8 cellular contexts compared by ENCODE assay signal in the genomic region with DNA sequence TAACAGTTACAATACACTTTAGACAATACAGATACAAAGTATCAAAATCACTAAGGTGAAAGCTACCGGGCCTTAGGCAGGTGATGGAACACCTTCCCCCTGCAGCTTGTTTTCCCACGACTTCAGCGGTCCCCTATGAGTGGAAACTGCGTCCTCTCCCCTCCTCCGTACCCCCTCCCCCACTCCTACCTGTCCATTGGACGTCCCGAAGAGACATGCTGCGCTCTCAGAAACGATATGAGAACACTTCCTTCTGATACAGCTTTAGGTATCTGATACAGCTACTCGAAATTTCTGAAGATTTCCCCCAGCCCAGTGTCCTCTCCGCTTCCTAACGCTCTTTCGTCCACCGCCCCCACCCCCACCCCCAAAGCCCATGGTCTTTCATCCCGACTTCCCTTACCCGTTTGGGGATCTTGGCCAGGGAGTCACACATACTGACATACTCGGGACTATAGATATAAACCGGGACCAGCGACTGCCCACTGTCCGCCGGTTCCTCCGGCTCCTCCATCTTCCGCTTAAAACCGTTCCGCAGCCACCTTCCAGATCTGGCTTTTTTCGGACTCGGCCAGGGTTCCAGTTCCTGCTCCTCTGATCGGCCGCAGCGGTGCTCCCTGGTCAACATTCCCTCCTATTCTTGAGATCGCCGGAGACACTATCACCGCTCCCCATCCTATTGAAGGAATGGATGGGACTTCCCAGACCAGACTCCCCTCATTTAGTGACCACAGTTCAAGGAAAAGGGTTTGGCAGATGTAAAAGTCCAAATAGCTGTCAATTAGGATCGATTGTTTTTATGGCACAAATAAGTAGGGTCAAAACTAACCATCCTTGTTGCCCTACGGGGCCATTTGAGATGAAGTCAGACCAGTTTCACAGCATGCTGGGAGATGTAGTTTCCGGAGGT.
A peak's percentile ranks its signal among the peaks of the same experiment; 100 is the strongest.
DNase-seq lines count a peak whose midpoint lies in the region; ATAC-seq lines count a peak whose summit lies in the region.

A gene (minus strand): TSS at position 596 of the 910 bp plus-strand sequence. CDS start 82 bp downstream, at position 514.

- peak; percentile 98 for ATAC-seq in GM21447 (IDR thresholded peaks at IDR 0.05; ENCODE audit: unreplicated experiment)
- peak; percentile 89 for ATAC-seq in stimulated activated naive CD8-positive, alpha-beta T cell treated with anti-CD3 and anti-CD28 coated beads, Interleukin-15, Interleukin-2, amounts not matched to agents 100 U/mL and 50 U/mL, for 24 hours

- DNase-seq in DMS153 (lab: John Stamatoyannopoulos, UW), result peak; percentile 43
- peak in 71 of 76 experiments; percentile 0 to 66 (median 29) for DNase-seq in HUDEP-2 (lab: John Stamatoyannopoulos, UW; ENCODE audit: unreplicated experiment in 76 of 76)
- DNase-seq in NOMO-1 (lab: John Stamatoyannopoulos, UW; ENCODE audit: unreplicated experiment in 2 of 2), result peak; percentile 39 to 70
- DNase-seq in activated CD8-positive, alpha-beta memory T cell treated with anti-CD3 and anti-CD28 coated beads, Interleukin-2, amount 50 U/mL, for 48 hours, result peak; percentile 61
- no peak for DNase-seq in epithelial cell of prostate (ENCODE audit: low read depth, low spot score)
- DNase-seq in middle frontal gyrus (ENCODE audit: extremely low spot score, low spot score), result peak; percentile 29
- DNase-seq in stimulated activated naive CD8-positive, alpha-beta T cell treated with anti-CD3 and anti-CD28 coated beads, Interleukin-15, Interleukin-2, amounts not matched to agents 100 U/mL and 50 U/mL, for 24 hours, result peak; percentile 61

- peak within 1 kb of the TSS; percentile 48 for H3K27ac ChIP-seq in epithelial cell of prostate
